8 cellular contexts compared by ENCODE assay signal in genomic region chr12:6662906-6663742, GRCh38. TPM values are rescaled to one million over a fixed set of nuclear protein-coding genes. Genes with fewer than 3 reads are reported as not detected.
DNase-seq lines count a peak whose midpoint lies in the region; ATAC-seq and TF ChIP-seq lines count a peak whose summit lies in the region.

Gene ING4 (minus strand): TSS chr12:6663119. CDS start chr12:6663101, 18 bp downstream.

- TF ChIP-seq CTCF in choroid plexus epithelial cell (conservative IDR thresholded peaks at IDR 0.05; ENCODE audit: low read depth, low read length): no peak
- no peak for TF ChIP-seq CTCF in kidney epithelial cell (IDR thresholded peaks at IDR 0.05; ENCODE audit: insufficient read depth, low read length, poor library complexity, severe bottlenecking)

- CTCF ChIA-PET in activated CD4-positive, alpha-beta T cell treated with anti-CD3 and anti-CD28 coated beads for 36 hours (lab: Charles Lee): interaction anchor here (0.7 to 2.8 kb wide), 8 partner anchors 21 to 210 kb away, joined by 3 to 15 read pairs (median 4); partner anchors contain the start of genes SPSB2, USP5 and ZNF384

- no peaks in the 10 kb centered on the region for H3K36me3 ChIP-seq in kidney epithelial cell (ENCODE audit: control insufficient read depth, insufficient read depth, low read length)

- peak; percentile 95 for ATAC-seq in HG03442 (IDR thresholded peaks at IDR 0.05; ENCODE audit: unreplicated experiment)
- peak; percentile 98 for ATAC-seq in activated CD4-positive, alpha-beta T cell treated with anti-CD3 and anti-CD28 coated beads for 36 hours

- H3K27me3 ChIP-seq in kidney epithelial cell (ENCODE audit: control insufficient read depth, insufficient read depth, low read length): no peaks in the 10 kb centered on the region

- no peaks in the 10 kb centered on the region for H3K27me3 Mint-ChIP-seq in activated CD4-positive, alpha-beta T cell treated with anti-CD3 and anti-CD28 coated beads for 36 hours

- H3K4me3 Mint-ChIP-seq in activated CD4-positive, alpha-beta T cell treated with anti-CD3 and anti-CD28 coated beads for 36 hours: peak within 1 kb of the TSS; percentile 84

- H3K4me3 ChIP-seq in choroid plexus epithelial cell (ENCODE audit: low read depth, low read length) (peak within 1 kb of the TSS; percentile 92), kidney epithelial cell (ENCODE audit: low read depth, low read length) (peak within 1 kb of the TSS; percentile 95)

- H3K36me3 Mint-ChIP-seq in activated CD4-positive, alpha-beta T cell treated with anti-CD3 and anti-CD28 coated beads for 36 hours (ENCODE audit: low read depth): peaks cover 27% of the 10 kb centered on the region

- DNase-seq in Ammon's horn (ENCODE audit: low spot score): peak; percentile 100
- DNase-seq in GM19238 (ENCODE audit: insufficient read length, low spot score): peak; percentile 96
- DNase-seq in NCI-H524 (lab: John Stamatoyannopoulos, UW): peak; percentile 97 to 99
- peak; percentile 98 for DNase-seq in activated CD4-positive, alpha-beta T cell treated with anti-CD3 and anti-CD28 coated beads for 36 hours
- DNase-seq in choroid plexus epithelial cell (ENCODE audit: low read depth): peak; percentile 99
- peak; percentile 97 for DNase-seq in kidney epithelial cell (ENCODE audit: low read depth)
- DNase-seq in stimulated activated CD4-positive, alpha-beta T cell treated with anti-CD3 and anti-CD28 coated beads, Interleukin-15, amount 100 ng/mL, for 48 hours (ENCODE audit: low read depth in 2 of 2): peak; percentile 94 to 95

- peak within 1 kb of the TSS; percentile 91 for H3K27ac Mint-ChIP-seq in activated CD4-positive, alpha-beta T cell treated with anti-CD3 and anti-CD28 coated beads for 36 hours

- POLR2A ChIA-PET in activated CD4-positive, alpha-beta T cell treated with anti-CD3 and anti-CD28 coated beads for 36 hours (lab: Charles Lee): interaction anchor here (0.6 to 0.9 kb wide), 2 partner anchors 12 to 26 kb away, joined by 3 read pairs; no protein-coding TSS in a partner anchor

- peaks cover 2% of the 10 kb centered on the region for H3K9me3 Mint-ChIP-seq in activated CD4-positive, alpha-beta T cell treated with anti-CD3 and anti-CD28 coated beads for 36 hours (ENCODE audit: low read depth)

- H3K4me1 Mint-ChIP-seq in activated CD4-positive, alpha-beta T cell treated with anti-CD3 and anti-CD28 coated beads for 36 hours: peaks cover 24% of the 10 kb centered on the region

- intact Hi-C loops in activated CD4-positive, alpha-beta T cell treated with anti-CD3 and anti-CD28 coated beads for 36 hours (cut with DNase I, micrococcal nuclease): loop anchor here (1.0 to 2.0 kb wide), 15 partner anchors 21 to 1363 kb away; partner anchors contain the start of genes COPS7A (in 2 of the 2), USP5 (in 2 of the 2), ZNF384 (in 2 of the 2) and CHD4 (in 1 of the 2)

RNA-seq across cellular contexts. Expression of gene ING4, which starts in this region (rescaled TPM):
- 10 to 100 TPM; 14.9 to 17.6 TPM for total RNA-seq in activated CD4-positive, alpha-beta T cell treated with anti-CD3 and anti-CD28 coated beads for 36 hours
- total RNA-seq in kidney epithelial cell: 31.8 and 34.1 TPM in 2 replicates

Comparison
In these comparisons a context has a peak if more than half of its experiments do, and no peak if none do; other contexts are left out.
1. Peak in every context shown above with its lines: DNase-seq, ATAC-seq and H3K4me3 ChIP-seq.